In genomic region chr2:25252291-25253152, GRCh38 we compare ENCODE assay signal across 8 cellular contexts.
A peak's percentile ranks its signal among the peaks of the same experiment; 100 is the strongest.
DNase-seq lines count a peak whose midpoint lies in the region; ATAC-seq and TF ChIP-seq lines count a peak whose summit lies in the region.

No MANE protein-coding gene starts in this region.

- H3K36me3 ChIP-seq in HUES6 (ENCODE audit: control insufficient read depth, insufficient read depth, low read length) (peaks cover 23% of the 10 kb centered on the region), ascending aorta (peaks cover 4 to 6% of the 10 kb centered on the region in 2 donors), skeletal muscle tissue (ENCODE audit: control insufficient read depth in 3 of 3, insufficient read depth in 3 of 3, low read length in 3 of 3) (peaks cover 17 to 29% (median 29%) of the 10 kb centered on the region in 3 donors)

- TF ChIP-seq CTCF in GM10248 (IDR thresholded peaks at IDR 0.05; ENCODE audit: control extremely low read depth, extremely low read depth, low read depth, missing control alignments): no peak
- TF ChIP-seq CTCF in RWPE1 (conservative IDR thresholded peaks at IDR 0.05; ENCODE audit: low read depth): no peak
- TF ChIP-seq CTCF in ascending aorta (IDR thresholded peaks at IDR 0.05): no peak

- intact Hi-C loops in ascending aorta (cut with DNase I): loop anchor here (2.0 kb wide), 1 partner anchor 124 kb away; no protein-coding TSS in a partner anchor

- POLR2A ChIA-PET in GM10248 (lab: Yijun Ruan, JAX) (no interaction called here), RWPE1 (lab: Yijun Ruan, JAX; ENCODE audit: low non-redundant PET) (interaction anchor here (0.6 to 1.0 kb wide), 2 partner anchors 11 to 27 kb away, joined by 3 to 4 read pairs; no protein-coding TSS in a partner anchor)

- H3K9ac ChIP-seq in HUES6 (ENCODE audit: low read length) (peak overlapping the region; percentile 94), skeletal muscle tissue (ENCODE audit: low read depth in 1 of 3, low read length in 3 of 3) (peak overlapping the region in 2 of 3 donors; percentile 19 to 60)

- peak overlapping the region; percentile 87 for H3K4me3 ChIP-seq in HUES6 (ENCODE audit: low read depth, low read length)
- H3K4me3 ChIP-seq in ascending aorta: peak overlapping the region; percentile 73 to 75
- H3K4me3 ChIP-seq in iPS-11a (ENCODE audit: low read depth, low read length): peak overlapping the region; percentile 24
- H3K4me3 ChIP-seq in skeletal muscle tissue (ENCODE audit: low read length in 3 of 3): peak overlapping the region in 2 of 3 donors; percentile 23 to 35

- DNase-seq in GM10248 (ENCODE audit: extremely low spot score): peak; percentile 91
- peak; percentile 77 for DNase-seq in RWPE1 (ENCODE audit: low spot score)
- DNase-seq in ascending aorta (ENCODE audit: low spot score in 2 of 2): peak in 1 of 2 donors; percentile 71
- no peak for DNase-seq in globus pallidus (ENCODE audit: low spot score)

- H3K9me3 ChIP-seq in HUES6 (ENCODE audit: control insufficient read depth, insufficient read depth, low read depth, low read length) (no peaks in the 10 kb centered on the region), ascending aorta (no peaks in the 10 kb centered on the region), skeletal muscle tissue (ENCODE audit: control insufficient read depth in 3 of 3, low read length in 3 of 3) (no peaks in the 10 kb centered on the region)

- no peaks in the 10 kb centered on the region for H3K27me3 ChIP-seq in HUES6 (ENCODE audit: control insufficient read depth, insufficient read depth, low read length)
- no peaks in the 10 kb centered on the region for H3K27me3 ChIP-seq in ascending aorta
- no peaks in the 10 kb centered on the region for H3K27me3 ChIP-seq in skeletal muscle tissue (ENCODE audit: control insufficient read depth in 3 of 3, insufficient read depth in 3 of 3, low read length in 3 of 3)

- H3K27ac ChIP-seq in HUES6 (ENCODE audit: low read depth, low read length) (peak overlapping the region; percentile 88), RWPE1 (peak overlapping the region; percentile 72), ascending aorta (peak overlapping the region; percentile 67 to 77), skeletal muscle tissue (ENCODE audit: low read depth, low read length) (no peak overlapping the region)

- CTCF ChIA-PET in GM10248 (lab: Yijun Ruan, JAX) (interaction anchor here (1.2 to 1.9 kb wide), 3 partner anchors 10 to 57 kb away, joined by 3 to 8 read pairs (median 3); no protein-coding TSS in a partner anchor), RWPE1 (lab: Yijun Ruan, JAX) (interaction anchor here (0.9 kb wide), 1 partner anchor 24 kb away, joined by 3 read pairs; no protein-coding TSS in a partner anchor)

- no peak for ATAC-seq in HG03571 (IDR thresholded peaks at IDR 0.05; ENCODE audit: unreplicated experiment)

- H3K4me1 ChIP-seq in HUES6 (ENCODE audit: control insufficient read depth, insufficient read depth, low read length): peaks cover 50% of the 10 kb centered on the region
- peaks cover 6 to 21% of the 10 kb centered on the region in 2 donors for H3K4me1 ChIP-seq in ascending aorta
- peaks cover 13 to 23% (median 21%) of the 10 kb centered on the region in 3 donors for H3K4me1 ChIP-seq in skeletal muscle tissue (ENCODE audit: control insufficient read depth in 3 of 3, insufficient read depth in 3 of 3, low read length in 3 of 3)

Comparison
In these comparisons a context has a peak if more than half of its experiments do, and no peak if none do; other contexts are left out.
1. H3K4me3 ChIP-seq: peak in every context shown above with its lines; median percentile 87 in HUES6; 74 in ascending aorta; 29 in skeletal muscle tissue; 24 in iPS-11a.